ENCODE assay signal across 22 cellular contexts in the genomic region with DNA sequence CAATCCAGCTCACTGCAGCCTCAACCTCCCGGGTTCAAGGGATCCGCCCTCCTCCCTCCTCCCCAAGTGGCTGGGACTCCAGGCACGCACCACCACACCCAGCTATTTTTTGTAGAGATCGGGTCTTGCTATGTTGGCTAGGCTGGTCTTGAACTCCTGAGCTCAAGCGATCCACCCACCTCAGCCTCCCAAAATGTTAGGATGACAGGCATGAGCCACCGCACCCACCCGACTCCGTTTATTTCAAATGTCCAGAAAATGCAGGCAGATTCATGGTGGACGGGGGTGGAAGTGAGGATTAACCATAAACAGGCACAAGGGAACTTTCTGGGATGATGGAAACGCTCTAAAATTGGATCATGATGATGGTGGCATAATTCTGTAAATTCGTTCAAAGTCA.
"Had no signal": no experiment of that assay in that cellular context is flagged by ENCODE, and none has a peak within 500 bp of the region (broad histone marks: within the 10 kb centered on the region; RNA-seq: fewer than 3 reads in every experiment).

No MANE protein-coding gene starts in this region.

- H3K4me1 ChIP-seq: left lung, parathyroid adenoma, prostate gland, suprapubic skin, uterus had no signal

- ATAC-seq: left lung; naive thymus-derived CD4-positive, alpha-beta T cell; natural killer cell treated with Interleukin-12 subunit alpha and Interleukin-12 subunit beta and Interleukin-15 and Interleukin-18, amount 100 ng/mL, for 72 hours; right cardiac atrium; sciatic nerve; stimulated activated effector memory CD8-positive, alpha-beta T cell treated with anti-CD3 and anti-CD28 coated beads, Interleukin-12 subunit alpha, Interleukin-12 subunit beta, amount 100 ng/mL, for 72 hours had no signal

- H3K4me3 Mint-ChIP-seq: immature natural killer cell; mesothelial cell of epicardium; naive thymus-derived CD4-positive, alpha-beta T cell; natural killer cell treated with Interleukin-12 subunit alpha and Interleukin-12 subunit beta and Interleukin-15 and Interleukin-18, amount 100 ng/mL, for 72 hours; stimulated activated effector memory CD8-positive, alpha-beta T cell treated with anti-CD3 and anti-CD28 coated beads, Interleukin-12 subunit alpha, Interleukin-12 subunit beta, amount 100 ng/mL, for 72 hours; stimulated activated naive CD8-positive, alpha-beta T cell treated with anti-CD3 and anti-CD28 coated beads, Interleukin-15, Interleukin-2, amounts not matched to agents 100 ng/mL and 50 ng/mL, for 24 hours had no signal

- H3K36me3 ChIP-seq: left lung, prostate gland, suprapubic skin, thoracic aorta, tibial artery, uterus had no signal

- DNase-seq: immature natural killer cell; mesendoderm; naive thymus-derived CD4-positive, alpha-beta T cell; retina; stimulated activated CD4-positive, alpha-beta T cell treated with anti-CD3 and anti-CD28 coated beads, Interleukin-4, amount 100 ng/mL, for 24 hours; stimulated activated naive CD4-positive, alpha-beta T cell; tibial artery; uterus had no signal

- H2AFZ ChIP-seq: parathyroid adenoma had no signal

- H3K27me3 ChIP-seq: left lung, suprapubic skin, tibial artery, uterus had no signal

- H3K27ac Mint-ChIP-seq: immature natural killer cell; mesothelial cell of epicardium; natural killer cell treated with Interleukin-12 subunit alpha and Interleukin-12 subunit beta and Interleukin-15 and Interleukin-18, amount 100 ng/mL, for 72 hours; stimulated activated effector memory CD8-positive, alpha-beta T cell treated with anti-CD3 and anti-CD28 coated beads, Interleukin-12 subunit alpha, Interleukin-12 subunit beta, amount 100 ng/mL, for 72 hours; stimulated activated naive CD8-positive, alpha-beta T cell treated with anti-CD3 and anti-CD28 coated beads, Interleukin-15, Interleukin-2, amounts not matched to agents 100 ng/mL and 50 ng/mL, for 24 hours had no signal

- H3K27ac ChIP-seq: left lung, parathyroid adenoma, prostate gland, skin epidermis, suprapubic skin, thoracic aorta, tibial artery, uterus had no signal

- FAIRE-seq: islet of Langerhans had no signal

- H3K36me3 Mint-ChIP-seq: immature natural killer cell; natural killer cell treated with Interleukin-12 subunit alpha and Interleukin-12 subunit beta and Interleukin-15 and Interleukin-18, amount 100 ng/mL, for 72 hours; stimulated activated effector memory CD8-positive, alpha-beta T cell treated with anti-CD3 and anti-CD28 coated beads, Interleukin-12 subunit alpha, Interleukin-12 subunit beta, amount 100 ng/mL, for 72 hours had no signal

- H3K4me3 ChIP-seq: left lung, lung, prostate gland, skin epidermis, suprapubic skin, thoracic aorta, tibial artery, uterus had no signal

- H3K9me3 ChIP-seq: prostate gland, suprapubic skin, uterus had no signal

- H3K27me3 Mint-ChIP-seq: naive thymus-derived CD4-positive, alpha-beta T cell; stimulated activated naive CD8-positive, alpha-beta T cell treated with anti-CD3 and anti-CD28 coated beads, Interleukin-15, Interleukin-2, amounts not matched to agents 100 ng/mL and 50 ng/mL, for 24 hours had no signal

- H3K4me1 Mint-ChIP-seq: stimulated activated effector memory CD8-positive, alpha-beta T cell treated with anti-CD3 and anti-CD28 coated beads, Interleukin-12 subunit alpha, Interleukin-12 subunit beta, amount 100 ng/mL, for 72 hours had no signal

- H3K9me3 Mint-ChIP-seq: immature natural killer cell; mesothelial cell of epicardium; naive thymus-derived CD4-positive, alpha-beta T cell; natural killer cell treated with Interleukin-12 subunit alpha and Interleukin-12 subunit beta and Interleukin-15 and Interleukin-18, amount 100 ng/mL, for 72 hours; stimulated activated effector memory CD8-positive, alpha-beta T cell treated with anti-CD3 and anti-CD28 coated beads, Interleukin-12 subunit alpha, Interleukin-12 subunit beta, amount 100 ng/mL, for 72 hours had no signal
